In the genomic region with DNA sequence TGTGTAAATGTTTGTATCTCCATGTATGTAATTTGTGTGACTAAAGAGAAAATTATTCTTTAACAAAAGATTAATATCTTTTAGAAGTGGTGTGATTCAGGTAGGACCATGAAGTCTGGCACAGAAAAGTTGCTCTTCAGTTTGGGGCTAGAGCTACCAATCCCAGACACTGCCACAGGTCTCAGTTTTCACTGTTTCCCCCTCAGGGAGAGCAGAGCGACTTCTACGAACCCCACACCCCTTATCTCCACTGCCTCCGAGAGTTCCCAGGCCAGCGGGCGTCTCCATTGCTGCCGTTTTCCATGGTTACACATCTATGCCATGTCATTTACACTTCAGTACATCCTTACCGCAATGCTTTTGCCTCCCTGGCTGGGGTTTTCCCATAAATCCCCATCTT, we compare ENCODE assay signal across 1 cellular context.
TF ChIP-seq lines count a peak whose summit lies in the region.

No MANE protein-coding gene starts in this region.

TF ChIP-seq in IMR-90, 13 proteins besides CTCF, POLR2A, EP300 and RAD21:
- TF ChIP-seq MXI1 (IDR thresholded peaks at IDR 0.05; ENCODE audit: borderline replicate concordance, low read depth, low read length) (no peak), SMC3 (IDR thresholded peaks at IDR 0.05; ENCODE audit: low read depth, low read length) (no peak), BHLHE40 (IDR thresholded peaks at IDR 0.05; ENCODE audit: low read depth, low read length) (no peak), RCOR1 (IDR thresholded peaks at IDR 0.05; ENCODE audit: insufficient replicate concordance, low read length) (no peak), RFX5 (IDR thresholded peaks at IDR 0.05; ENCODE audit: low read depth, low read length) (no peak), FOS (IDR thresholded peaks at IDR 0.05; ENCODE audit: low read depth, low read length) (no peak), NFE2L2 (IDR thresholded peaks at IDR 0.05; ENCODE audit: low read depth, low read length) (no peak), CHD1 (IDR thresholded peaks at IDR 0.05; ENCODE audit: low read depth, low read length) (no peak), CEBPB (IDR thresholded peaks at IDR 0.05; ENCODE audit: low read depth, low read length) (no peak), MAFK (IDR thresholded peaks at IDR 0.05; ENCODE audit: low read depth, low read length) (no peak), MAZ (IDR thresholded peaks at IDR 0.05; ENCODE audit: borderline replicate concordance, low read depth, low read length) (no peak)
- TF ChIP-seq, protein P1, sequence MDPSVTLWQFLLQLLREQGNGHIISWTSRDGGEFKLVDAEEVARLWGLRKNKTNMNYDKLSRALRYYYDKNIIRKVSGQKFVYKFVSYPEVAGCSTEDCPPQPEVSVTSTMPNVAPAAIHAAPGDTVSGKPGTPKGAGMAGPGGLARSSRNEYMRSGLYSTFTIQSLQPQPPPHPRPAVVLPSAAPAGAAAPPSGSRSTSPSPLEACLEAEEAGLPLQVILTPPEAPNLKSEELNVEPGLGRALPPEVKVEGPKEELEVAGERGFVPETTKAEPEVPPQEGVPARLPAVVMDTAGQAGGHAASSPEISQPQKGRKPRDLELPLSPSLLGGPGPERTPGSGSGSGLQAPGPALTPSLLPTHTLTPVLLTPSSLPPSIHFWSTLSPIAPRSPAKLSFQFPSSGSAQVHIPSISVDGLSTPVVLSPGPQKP (IDR thresholded peaks at IDR 0.05; ENCODE audit: borderline replicate concordance, low read depth, low read length): no peak
- TF ChIP-seq, protein P2, sequence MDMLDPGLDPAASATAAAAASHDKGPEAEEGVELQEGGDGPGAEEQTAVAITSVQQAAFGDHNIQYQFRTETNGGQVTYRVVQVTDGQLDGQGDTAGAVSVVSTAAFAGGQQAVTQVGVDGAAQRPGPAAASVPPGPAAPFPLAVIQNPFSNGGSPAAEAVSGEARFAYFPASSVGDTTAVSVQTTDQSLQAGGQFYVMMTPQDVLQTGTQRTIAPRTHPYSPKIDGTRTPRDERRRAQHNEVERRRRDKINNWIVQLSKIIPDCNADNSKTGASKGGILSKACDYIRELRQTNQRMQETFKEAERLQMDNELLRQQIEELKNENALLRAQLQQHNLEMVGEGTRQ (IDR thresholded peaks at IDR 0.05; ENCODE audit: low read depth, low read length): no peak
